In genomic region chr6:7414811-7415210, GRCh38 we compare ENCODE assay signal across 16 cellular contexts. TPM values are rescaled to one million over a fixed set of nuclear protein-coding genes. Genes with fewer than 3 reads are reported as not detected.
DNase-seq lines count a peak whose midpoint lies in the region; ATAC-seq and TF ChIP-seq lines count a peak whose summit lies in the region.
"Had no signal": no experiment of that assay in that cellular context is flagged by ENCODE, and none has a peak within 500 bp of the region (broad histone marks: within the 10 kb centered on the region; RNA-seq: fewer than 3 reads in every experiment).

No MANE protein-coding gene starts in this region.

- H3K27ac ChIP-seq in lower lobe of right lung = no peak overlapping the region
- H3K27ac ChIP-seq: ascending aorta, HL-60, tibial artery had no signal

- H3K4me1 ChIP-seq in lower lobe of right lung = no peaks in the 10 kb centered on the region
- H3K4me1 ChIP-seq: ascending aorta, tibial artery had no signal

- peak; percentile 68 to 76 for ATAC-seq in lower lobe of right lung
- ATAC-seq in sciatic nerve = no peak
- ATAC-seq in HG03175 (IDR thresholded peaks at IDR 0.05; ENCODE audit: unreplicated experiment) = no peak
- ATAC-seq: activated T-cell treated with anti-CD3 and anti-CD28 coated beads, Interleukin-2, amount 50 U/mL, for 4 hours had no signal

- intact Hi-C loops in lower lobe of right lung (cut with DNase I) = no loop called here
- intact Hi-C loops in sciatic nerve (cut with DNase I) = no loop called here

- no peak for TF ChIP-seq CTCF in choroid plexus epithelial cell (conservative IDR thresholded peaks at IDR 0.05; ENCODE audit: low read depth, low read length)
- no peak for TF ChIP-seq CTCF in lower lobe of right lung (IDR thresholded peaks at IDR 0.05)

- peaks cover 90% of the 10 kb centered on the region for H3K36me3 ChIP-seq in lower lobe of right lung

- H3K4me3 ChIP-seq in choroid plexus epithelial cell (ENCODE audit: low read depth, low read length) (no peak overlapping the region), lower lobe of right lung (no peak overlapping the region)
- H3K4me3 ChIP-seq: ascending aorta, tibial artery had no signal

- no peaks in the 10 kb centered on the region for H3K9me3 ChIP-seq in lower lobe of right lung
- H3K9me3 ChIP-seq: ascending aorta, tibial artery had no signal

- H3K27me3 ChIP-seq in lower lobe of right lung (ENCODE audit: low read depth) = no peaks in the 10 kb centered on the region
- H3K27me3 ChIP-seq: ascending aorta, tibial artery had no signal

- DNase-seq in AG08395 (ENCODE audit: low spot score) = peak; percentile 57
- DNase-seq in HK-2 (ENCODE audit: unreplicated experiment) = peak; percentile 21
- peak; percentile 91 for DNase-seq in choroid plexus epithelial cell (ENCODE audit: low read depth)
- DNase-seq in lower lobe of right lung = no peak
- no peak for DNase-seq in HT-29 (ENCODE audit: low spot score)
- DNase-seq in DMS53 treated with DMSO at 0.1 percent for 48 hours (lab: John Stamatoyannopoulos, UW; ENCODE audit: unreplicated experiment) = no peak
- DNase-seq in sciatic nerve (ENCODE audit: low spot score) = no peak
- DNase-seq: ACHN; activated CD4-positive, alpha-beta T cell treated with anti-CD3 and anti-CD28 coated beads for 1 hour; activated T-cell treated with anti-CD3 and anti-CD28 coated beads, Interleukin-2, amount 50 U/mL, for 4 hours; DMS79; occipital lobe; tibial artery had no signal

RNA-seq across cellular contexts. Expression of gene RIOK1, which starts 25.2 kb away (rescaled TPM):
- total RNA-seq in lower lobe of right lung (16.5 TPM), sciatic nerve (21.2 TPM)
- 21.9 and 28.4 TPM in 2 replicates for total RNA-seq in HT-29 (2014; rRNA removed; shearing (Covaris generic))

RNA-seq across cellular contexts. Expression of gene CAGE1, which starts 25.3 kb away (rescaled TPM):
- total RNA-seq in lower lobe of right lung (not detected), sciatic nerve (not detected)
- total RNA-seq in HT-29 (2014; rRNA removed; shearing (Covaris generic)) = 0.10 and 0.16 TPM in 2 replicates
- total RNA-seq: ascending aorta had no signal

Comparison
In these comparisons a context has a peak if more than half of its experiments do, and no peak if none do; other contexts are left out.
1. DNase-seq: peak in AG08395 (single experiment), HK-2 (single experiment) and choroid plexus epithelial cell (single experiment); none in lower lobe of right lung (single experiment), HT-29 (single experiment), DMS53 treated with DMSO at 0.1 percent for 48 hours (single experiment) and sciatic nerve (single experiment).
2. ATAC-seq: peak in lower lobe of right lung (2 of 2); none in sciatic nerve (single experiment) and HG03175 (single experiment).